In genomic region chr17:48505788-48506187, GRCh38 we compare ENCODE assay signal across 9 cellular contexts. TPM values are rescaled to one million over a fixed set of nuclear protein-coding genes. Genes with fewer than 3 reads are reported as not detected.
DNase-seq lines count a peak whose midpoint lies in the region; ATAC-seq and TF ChIP-seq lines count a peak whose summit lies in the region.
"Had no signal": no experiment of that assay in that cellular context is flagged by ENCODE, and none has a peak within 500 bp of the region (broad histone marks: within the 10 kb centered on the region; RNA-seq: fewer than 3 reads in every experiment).

No MANE protein-coding gene starts in this region.

- no peak for TF ChIP-seq CTCF in GM10248 (IDR thresholded peaks at IDR 0.05; ENCODE audit: control extremely low read depth, extremely low read depth, low read depth, missing control alignments)

- peak; percentile 80 for ATAC-seq in GM21619 (IDR thresholded peaks at IDR 0.05; ENCODE audit: unreplicated experiment)

- POLR2A ChIA-PET in GM10248 (lab: Yijun Ruan, JAX), result interaction anchor here (0.6 kb wide), 1 partner anchor 395 kb away, joined by 3 read pairs; no protein-coding TSS in a partner anchor

- CTCF ChIA-PET in GM10248 (lab: Yijun Ruan, JAX), result interaction anchor here (1.2 to 2.9 kb wide), 4 partner anchors 13 to 52 kb away, joined by 3 to 16 read pairs (median 4); no protein-coding TSS in a partner anchor

- DNase-seq in GM10248 (ENCODE audit: extremely low spot score) (peak; percentile 66), Kasumi-1 (lab: John Stamatoyannopoulos, UW) (peak; percentile 22 to 32), SKM-1 (lab: John Stamatoyannopoulos, UW; ENCODE audit: unreplicated experiment) (peak; percentile 73), dermis microvascular lymphatic vessel endothelial cell (ENCODE audit: low read depth in 2 of 2) (peak; percentile 90 to 92), UCSD-AML1 (lab: John Stamatoyannopoulos, UW; ENCODE audit: unreplicated experiment) (no peak), nucleus accumbens (lab: John Stamatoyannopoulos, UW) (no peak)
- DNase-seq in stimulated activated CD8-positive, alpha-beta memory T cell treated with anti-CD3 and anti-CD28 coated beads, Interleukin-15, amount 100 ng/mL, for 48 hours (ENCODE audit: low read depth in 2 of 2), result peak; percentile 14 to 22

RNA-seq across cellular contexts. Expression of gene HOXB1, which starts 25.0 kb away (rescaled TPM):
- not detected in 2 replicates for total RNA-seq in dermis microvascular lymphatic vessel endothelial cell
- total RNA-seq: T-helper 1 cell treated with Interleukin-12 subunit alpha and Interleukin-12 subunit beta and Interleukin-4 antibody, amounts not matched to agents 30 ng/mL and 1 ng/mL, for 36 hours had no signal

RNA-seq across cellular contexts. Expression of gene HOXB2, which starts 39.1 kb away (rescaled TPM):
- 0.51 and 0.63 TPM in 2 replicates for total RNA-seq in dermis microvascular lymphatic vessel endothelial cell

Comparison
In these comparisons a context has a peak if more than half of its experiments do, and no peak if none do; other contexts are left out.
1. DNase-seq: peak in GM10248 (single experiment), Kasumi-1 (2 of 2), SKM-1 (single experiment), dermis microvascular lymphatic vessel endothelial cell (2 of 2) and stimulated activated CD8-positive, alpha-beta memory T cell treated with anti-CD3 and anti-CD28 coated beads, Interleukin-15, amount 100 ng/mL, for 48 hours (2 of 2); none in UCSD-AML1 (single experiment) and nucleus accumbens (0 of 56).